Comparison of ENCODE assay signal across 17 cellular contexts in genomic region chr2:181902625-181903024, GRCh38. TPM values are rescaled to one million over a fixed set of nuclear protein-coding genes. Genes with fewer than 3 reads are reported as not detected.
A peak's percentile ranks its signal among the peaks of the same experiment; 100 is the strongest.
DNase-seq lines count a peak whose midpoint lies in the region; ATAC-seq, FAIRE-seq and TF ChIP-seq lines count a peak whose summit lies in the region.
"Had no signal": no experiment of that assay in that cellular context is flagged by ENCODE, and none has a peak within 500 bp of the region (broad histone marks: within the 10 kb centered on the region; RNA-seq: fewer than 3 reads in every experiment).

No MANE protein-coding gene starts in this region.

- no peak overlapping the region for H3K9ac ChIP-seq in Loucy (ENCODE audit: low read depth, low read length, poor library complexity, severe bottlenecking)
- H3K9ac ChIP-seq in endothelial cell of umbilical vein (replicated peaks; ENCODE audit: extremely low read depth, insufficient read depth, low read length) = no peak overlapping the region

- peaks cover 94% of the 10 kb centered on the region for H3K79me2 ChIP-seq in Loucy (ENCODE audit: insufficient read depth, low read length)
- peaks cover 82% of the 10 kb centered on the region for H3K79me2 ChIP-seq in endothelial cell of umbilical vein (ENCODE audit: control insufficient read depth, insufficient read depth, low read length)

- peaks cover 2% of the 10 kb centered on the region for H3K9me1 ChIP-seq in endothelial cell of umbilical vein (replicated peaks; ENCODE audit: control insufficient read depth, extremely low read depth, insufficient read depth, low read length)

- TF ChIP-seq POLR2A in endothelial cell of umbilical vein (IDR thresholded peaks at IDR 0.05; ENCODE audit: low read depth, low read length) = peak; percentile 5

- ATAC-seq in left lobe of liver = peak; percentile 28
- no peak for ATAC-seq in HG03521 (IDR thresholded peaks at IDR 0.05; ENCODE audit: unreplicated experiment)
- no peak for ATAC-seq in HG03108 (IDR thresholded peaks at IDR 0.05; ENCODE audit: unreplicated experiment)

- no peaks in the 10 kb centered on the region for H3F3A ChIP-seq in Loucy (ENCODE audit: low read depth)

- H3K4me1 ChIP-seq in Loucy (ENCODE audit: insufficient read depth, low read length, poor library complexity, severe bottlenecking) (peaks cover 62% of the 10 kb centered on the region), endothelial cell of umbilical vein (ENCODE audit: control insufficient read depth, extremely low read depth, insufficient read depth, low read length) (peaks cover 53% of the 10 kb centered on the region)

- dilution Hi-C loops in endothelial cell of umbilical vein (cut with MboI; ENCODE audit: extremely low pct_ligation_motif_present, low sequenced_read_pairs) = loop anchor here (25.0 kb wide), 1 partner anchor 140 kb away; no protein-coding TSS in a partner anchor

- H3K4me2 ChIP-seq in Loucy (ENCODE audit: low read depth, low read length, poor library complexity, severe bottlenecking) = peak overlapping the region; percentile 54
- peak overlapping the region; percentile 47 for H3K4me2 ChIP-seq in endothelial cell of umbilical vein (ENCODE audit: insufficient read depth, low read length)

- H3K27ac ChIP-seq in 22Rv1 (peak overlapping the region; percentile 31), endothelial cell of umbilical vein (ENCODE audit: insufficient read depth, low read depth, low read length) (no peak overlapping the region), dorsolateral prefrontal cortex (peak overlapping the region in 6 of 59 donors; percentile 3 to 55 (median 28))
- H3K27ac ChIP-seq: SJCRH30 had no signal

- H2AFZ ChIP-seq in Loucy (ENCODE audit: low read length) = no peak overlapping the region
- H2AFZ ChIP-seq in endothelial cell of umbilical vein (ENCODE audit: low read depth, low read length) = no peak overlapping the region

- intact Hi-C loops in endothelial cell of umbilical vein (cut with micrococcal nuclease) (loop anchor here (5.0 to 10.0 kb wide), 3 partner anchors 230 to 752 kb away; no protein-coding TSS in a partner anchor), dorsolateral prefrontal cortex (cut with DNase I) (loop anchor here in 1 of 2 donors (5.0 kb wide), 1 partner anchor 160 kb away; no protein-coding TSS in a partner anchor)

- BruUV-seq in endothelial cell of umbilical vein (replicated peaks; lab: Mats Ljungman, UMichigan) = no TSS peak

- peaks cover 71% of the 10 kb centered on the region for H3K36me3 ChIP-seq in Loucy (ENCODE audit: insufficient read depth, low read length)
- H3K36me3 ChIP-seq in endothelial cell of umbilical vein (ENCODE audit: control insufficient read depth in 2 of 2, extremely low read depth in 1 of 2, insufficient read depth in 2 of 2, low read length in 2 of 2) = peaks cover 17 to 55% of the 10 kb centered on the region in 2 experiments

- H3K4me3 ChIP-seq in Loucy (ENCODE audit: low read length, poor library complexity, severe bottlenecking) (peak overlapping the region; percentile 56), endothelial cell of umbilical vein (replicated peaks in 1 of 3; ENCODE audit: insufficient read depth in 1 of 3, low read depth in 1 of 3, low read length in 3 of 3) (no peak overlapping the region), dorsolateral prefrontal cortex (peak overlapping the region in 1 of 59 donors; percentile 1)
- H3K4me3 ChIP-seq: SJCRH30 had no signal

- no peak for FAIRE-seq in endothelial cell of umbilical vein (lab: Jason Lieb, UNC)

- no peaks in the 10 kb centered on the region for H3K9me2 ChIP-seq in Loucy (replicated peaks; ENCODE audit: low read depth, low read length)

- H4K20me1 ChIP-seq in Loucy (ENCODE audit: insufficient read depth, low read length, poor library complexity, severe bottlenecking) = peaks cover 83% of the 10 kb centered on the region
- peaks cover 11% of the 10 kb centered on the region for H4K20me1 ChIP-seq in endothelial cell of umbilical vein (replicated peaks; ENCODE audit: control insufficient read depth, extremely low read depth, insufficient read depth, low read length)

- POLR2A ChIA-PET in endothelial cell of umbilical vein (lab: Charles Lee) = interaction anchor here (0.7 kb wide), 1 partner anchor 8 kb away, joined by 3 read pairs; no protein-coding TSS in a partner anchor

- H3K9me3 ChIP-seq in Loucy (ENCODE audit: insufficient read depth, low read depth, low read length) (no peaks in the 10 kb centered on the region), endothelial cell of umbilical vein (replicated peaks; ENCODE audit: control insufficient read depth, insufficient read depth, low read length) (no peaks in the 10 kb centered on the region)
- H3K9me3 ChIP-seq: SJCRH30 had no signal

- H3K27me3 ChIP-seq in Loucy (ENCODE audit: insufficient read depth, low read length, poor library complexity, severe bottlenecking) (no peaks in the 10 kb centered on the region), endothelial cell of umbilical vein (ENCODE audit: control insufficient read depth in 2 of 2, insufficient read depth in 2 of 2, low read length in 2 of 2) (no peaks in the 10 kb centered on the region), dorsolateral prefrontal cortex (no peaks in the 10 kb centered on the region)
- H3K27me3 ChIP-seq: SJCRH30 had no signal

- no peak for TF ChIP-seq CTCF in 22Rv1 (IDR thresholded peaks at IDR 0.05)
- TF ChIP-seq CTCF in Loucy (conservative IDR thresholded peaks at IDR 0.05; ENCODE audit: low read length) = no peak
- TF ChIP-seq CTCF in endothelial cell of umbilical vein (IDR thresholded peaks at IDR 0.05; ENCODE audit: extremely low read depth in 1 of 2, insufficient read depth in 1 of 2, low read depth in 1 of 2, low read length in 2 of 2) = no peak
- TF ChIP-seq CTCF in dorsolateral prefrontal cortex (IDR thresholded peaks at IDR 0.05 in 54 of 56, conservative IDR thresholded peaks at IDR 0.05 in 2 of 56; ENCODE audit: low read depth in 1 of 56, partially characterized antibody in 56 of 56) = no peak

- DNase-seq in endothelial cell of umbilical vein (ENCODE audit: low read depth, low spot score) (no peak), left lobe of liver (ENCODE audit: low spot score) (no peak), NCI-H187 treated with DMSO at 0.1 percent for 48 hours (lab: John Stamatoyannopoulos, UW) (no peak), dorsolateral prefrontal cortex (no peak)
- DNase-seq: C1 segment of cervical spinal cord, COR-L47, HCEC 1CT, MV-4-11, NCI-H1436, NCI-H2081 treated with DMSO at 0.1 percent for 48 hours, NCI-H524, RPMI8226, SJCRH30 had no signal

- CTCF ChIA-PET in endothelial cell of umbilical vein (lab: Charles Lee) = interaction anchor here (0.9 to 15.6 kb wide), 17 partner anchors 8 to 503 kb away, joined by 3 to 415 read pairs (median 5); no protein-coding TSS in a partner anchor

TF ChIP-seq in endothelial cell of umbilical vein, 7 proteins besides CTCF, POLR2A, EP300 and RAD21:
- TF ChIP-seq EZH2 (IDR thresholded peaks at IDR 0.05; ENCODE audit: borderline replicate concordance, low read depth, low read length, severe bottlenecking) = no peak
- TF ChIP-seq POLR2AphosphoS5 (IDR thresholded peaks at IDR 0.05; ENCODE audit: insufficient read depth, low read depth, low read length) = no peak
- TF ChIP-seq JUN (IDR thresholded peaks at IDR 0.05; ENCODE audit: borderline replicate concordance, insufficient read depth, insufficient read length, low read depth) = no peak
- no peak for TF ChIP-seq FOS (IDR thresholded peaks at IDR 0.05; ENCODE audit: borderline replicate concordance, insufficient read depth, low read length)
- no peak for TF ChIP-seq MAX (IDR thresholded peaks at IDR 0.05; ENCODE audit: insufficient read depth, insufficient read length)
- TF ChIP-seq MYC (IDR thresholded peaks at IDR 0.05; ENCODE audit: low read depth, low read length) = no peak
- no peak for TF ChIP-seq GATA2 (IDR thresholded peaks at IDR 0.05; ENCODE audit: insufficient read depth, insufficient read length, low read depth, low read length)

RNA-seq across cellular contexts. Expression of gene ITPRID2, which starts 11.1 kb away (rescaled TPM):
- total RNA-seq in endothelial cell of umbilical vein (235 and 272 TPM in 2 replicates), left lobe of liver (96.4 TPM), dorsolateral prefrontal cortex (100 to 1,000 TPM; 109 to 304 (median 180) TPM)
- polyA plus RNA-seq in endothelial cell of umbilical vein = 30.9 and 37.6 TPM in 2 replicates
- 56.0 and 56.6 TPM in 2 replicates for polyA plus RNA-seq in endothelial cell of umbilical vein (2011; cell fraction: cytosol; rRNA removed)
- polyA plus RNA-seq in endothelial cell of umbilical vein (2011; cell fraction: nucleus; rRNA removed) = 151 and 152 TPM in 2 replicates
- 101 and 145 TPM in 2 replicates for polyA plus RNA-seq in endothelial cell of umbilical vein (2012)
- polyA minus RNA-seq in endothelial cell of umbilical vein = 102 and 113 TPM in 2 replicates
- 55.8 TPM for polyA minus RNA-seq in endothelial cell of umbilical vein (2011; cell fraction: cytosol; rRNA and poly(A)+ RNA removed)
- 274 and 443 TPM in 2 replicates for polyA minus RNA-seq in endothelial cell of umbilical vein (2011; cell fraction: nucleus; rRNA and poly(A)+ RNA removed)
